Comparison of ENCODE assay signal across 33 cellular contexts in genomic region chr11:103625624-103625965, GRCh38.
DNase-seq lines count a peak whose midpoint lies in the region; ATAC-seq, FAIRE-seq and TF ChIP-seq lines count a peak whose summit lies in the region.
"Had no signal": no experiment of that assay in that cellular context is flagged by ENCODE, and none has a peak within 500 bp of the region (broad histone marks: within the 10 kb centered on the region; RNA-seq: fewer than 3 reads in every experiment).

No MANE protein-coding gene starts in this region.

- POLR2A ChIA-PET in H1 (lab: Charles Lee; ENCODE audit: partially characterized antibody) = no interaction called here
- POLR2A ChIA-PET in RWPE1 (lab: Yijun Ruan, JAX; ENCODE audit: low non-redundant PET) = no interaction called here

- 0 out of 2 replicates have a peak overlapping the region, but pooled peaks have one; percentile 23 for H2BK12ac ChIP-seq in H1 (ENCODE audit: low read depth, low read length)

- H3K4me3 Mint-ChIP-seq in GM23338 = no peak overlapping the region
- H3K4me3 Mint-ChIP-seq: activated CD4-positive, alpha-beta T cell treated with anti-CD3 and anti-CD28 coated beads, Interleukin-2, amount 10 ng/mL, durations not matched to agents 7 days and 5 days; activated naive CD8-positive, alpha-beta T cell treated with anti-CD3 and anti-CD28 coated beads, Interleukin-2, amount 50 U/mL, for 24 hours; activated T-cell treated with anti-CD3 and anti-CD28 coated beads, Interleukin-2, amount 50 U/mL, for 24 hours; brain; nephron progenitor cell; stimulated activated effector memory CD8-positive, alpha-beta T cell treated with anti-CD3 and anti-CD28 coated beads, Interleukin-12 subunit alpha, Interleukin-12 subunit beta, amount 100 ng/mL, for 72 hours; T-helper 2 cell treated with Interferon-gamma antibody and Interleukin-4, amounts not matched to agents 5 μg/mL and 100 μg/mL, for 36 hours had no signal

- FAIRE-seq in H1 (lab: Jason Lieb, UNC) = no peak
- FAIRE-seq: HepG2, kidney had no signal

- H2BK5ac ChIP-seq in H1 (ENCODE audit: low read depth, low read length) = no peak overlapping the region

- no peaks in the 10 kb centered on the region for H3K27me3 Mint-ChIP-seq in GM23338 (ENCODE audit: insufficient read depth, low read depth, poor library complexity)
- H3K27me3 Mint-ChIP-seq: activated CD4-positive, alpha-beta T cell treated with anti-CD3 and anti-CD28 coated beads, Interleukin-2, amount 10 ng/mL, durations not matched to agents 7 days and 5 days; activated naive CD8-positive, alpha-beta T cell treated with anti-CD3 and anti-CD28 coated beads, Interleukin-2, amount 50 U/mL, for 24 hours had no signal

- no peak overlapping the region for H2AK5ac ChIP-seq in H1 (ENCODE audit: low read depth, low read length)

- H3F3A ChIP-seq in GM23338 (replicated peaks; ENCODE audit: low read depth) = no peaks in the 10 kb centered on the region

- H3K4me2 ChIP-seq in GM23338 = no peak overlapping the region
- H3K4me2 ChIP-seq in H1 (ENCODE audit: insufficient read depth in 1 of 2, low read depth in 2 of 2, low read length in 2 of 2) = no peak overlapping the region
- peak overlapping the region; percentile 31 for H3K4me2 ChIP-seq in osteoblast (ENCODE audit: insufficient read depth, low read length)
- H3K4me2 ChIP-seq: BLaER1 treated with 17β-estradiol and CSF1 and Interleukin-3, amounts not matched to agents 10 nM and 100 nM had no signal

- H3K27me3 ChIP-seq in GM23338 (ENCODE audit: insufficient read depth) (no peaks in the 10 kb centered on the region), H1 (replicated peaks in 1 of 4; ENCODE audit: control insufficient read depth in 3 of 4, extremely low read depth in 1 of 4, insufficient read depth in 3 of 4, low read length in 3 of 4) (no peaks in the 10 kb centered on the region), osteoblast (ENCODE audit: insufficient read depth, low read length) (no peaks in the 10 kb centered on the region)
- H3K27me3 ChIP-seq: BLaER1 treated with 17β-estradiol and CSF1 and Interleukin-3, amounts not matched to agents 10 nM and 100 nM; upper lobe of right lung had no signal

- WGBS in H1 (ENCODE audit: extremely low coverage in 1 of 2, insufficient coverage in 1 of 2, insufficient read length in 1 of 2, insufficient replicate concordance in 2 of 2, low coverage in 1 of 2, low lambda C conversion rate in 2 of 2, missing lambda C conversion rate in 1 of 2), 2 experiments = 18% methylated on average over 1 of the region's 1 CpG; no CpG with 5 or more reads in 1 of the 2 experiments

- DNase-seq in GM23338 (ENCODE audit: low spot score) (no peak), NCI-H82 treated with DMSO at 0.1 percent for 48 hours (lab: John Stamatoyannopoulos, UW; ENCODE audit: unreplicated experiment) (peak; percentile 83), H1 (ENCODE audit: low read depth in 1 of 2, low spot score in 2 of 2) (no peak), osteoblast (ENCODE audit: insufficient read length, low spot score, missing footprints) (no peak), H4 (ENCODE audit: low spot score) (no peak), G401 (ENCODE audit: low spot score) (no peak), RWPE1 (ENCODE audit: low spot score) (no peak)
- DNase-seq: activated CD4-positive, alpha-beta T cell treated with anti-CD3 and anti-CD28 coated beads, Interleukin-2, amount 10 ng/mL, durations not matched to agents 7 days and 5 days; activated gamma-delta T cell; activated naive CD8-positive, alpha-beta T cell treated with anti-CD3 and anti-CD28 coated beads, Interleukin-2, amount 50 U/mL, for 24 hours; activated T-cell treated with anti-CD3 and anti-CD28 coated beads, Interleukin-2, amount 50 U/mL, for 24 hours; COR-L47; GDM1; head of caudate nucleus; kidney; mucosa of descending colon; NCI-H1105 treated with DMSO at 0.1 percent for 48 hours; NCI-H2029 treated with DMSO at 0.1 percent for 48 hours; NCI-H2227 treated with DMSO at 0.1 percent for 48 hours; NCI-H69; nephron progenitor cell; right cardiac atrium; stimulated activated CD4-positive, alpha-beta T cell treated with anti-CD3 and anti-CD28 coated beads, Interleukin-12 subunit alpha, Interleukin-12 subunit beta, amount 100 ng/mL, for 4 hours; stimulated activated CD4-positive, alpha-beta T cell treated with anti-CD3 and anti-CD28 coated beads, Interleukin-4, amount 100 ng/mL, for 1 hour; substantia nigra; upper lobe of right lung had no signal

- H3K36me3 ChIP-seq in GM23338 (ENCODE audit: insufficient read depth) (0 out of 2 replicates have a peak, but pooled peaks cover 2% of the 10 kb centered on the region), H1 (ENCODE audit: control insufficient read depth in 2 of 4, insufficient read depth in 4 of 4, low read length in 3 of 4) (no peaks in the 10 kb centered on the region), osteoblast (ENCODE audit: insufficient read depth, low read length) (no peaks in the 10 kb centered on the region)
- H3K36me3 ChIP-seq: BLaER1 treated with 17β-estradiol and CSF1 and Interleukin-3, amounts not matched to agents 10 nM and 100 nM; upper lobe of right lung had no signal

- H2BK15ac ChIP-seq in H1 (ENCODE audit: low read length) = no peak overlapping the region

- H2BK20ac ChIP-seq in H1 (ENCODE audit: low read length) = no peak overlapping the region; the same call in 1 of the 2 replicates

- TF ChIP-seq CTCF in GM23338 (conservative IDR thresholded peaks at IDR 0.05; ENCODE audit: low read depth in 2 of 2) (no peak), H1 (IDR thresholded peaks at IDR 0.05; ENCODE audit: control extremely low read depth in 1 of 3, insufficient read depth in 1 of 3, low read depth in 1 of 3, low read length in 3 of 3) (no peak), osteoblast (IDR thresholded peaks at IDR 0.05; ENCODE audit: extremely low read depth, low read depth, low read length) (no peak), RWPE1 (conservative IDR thresholded peaks at IDR 0.05; ENCODE audit: low read depth) (no peak)

- CTCF ChIA-PET in H1 (lab: Charles Lee; ENCODE audit: partially characterized antibody) = interaction anchor here (0.6 kb wide), 1 partner anchor 203 kb away, joined by 3 read pairs; no protein-coding TSS in a partner anchor
- CTCF ChIA-PET in RWPE1 (lab: Yijun Ruan, JAX) = no interaction called here

- no peaks in the 10 kb centered on the region for H3K79me1 ChIP-seq in H1 (ENCODE audit: low read depth, low read length)

- H3K23me2 ChIP-seq in H1 (ENCODE audit: low read depth, low read length) = no peaks in the 10 kb centered on the region

- TF ChIP-seq RAD21 in H1 (IDR thresholded peaks at IDR 0.05 in 1 of 2, conservative IDR thresholded peaks at IDR 0.05 in 1 of 2; ENCODE audit: low read depth in 2 of 2, low read length in 2 of 2) = no peak

- no peak for TF ChIP-seq EP300 in H1 (IDR thresholded peaks at IDR 0.05; ENCODE audit: borderline replicate concordance in 1 of 2, low read depth in 2 of 2, low read length in 2 of 2)

- H3K27ac ChIP-seq in GM23338 (ENCODE audit: low read depth) (no peak overlapping the region; the same call in 1 of the 2 replicates), H1 (ENCODE audit: low read depth, low read length) (no peak overlapping the region), osteoblast (ENCODE audit: low read depth, low read length) (peak overlapping the region; percentile 75), RWPE1 (no peak overlapping the region)
- H3K27ac ChIP-seq: BLaER1 treated with 17β-estradiol and CSF1 and Interleukin-3, amounts not matched to agents 10 nM and 100 nM; HL-60; upper lobe of right lung had no signal

- no peaks in the 10 kb centered on the region for H3K79me2 ChIP-seq in GM23338 (replicated peaks; ENCODE audit: insufficient read depth)
- H3K79me2 ChIP-seq in H1 (ENCODE audit: control insufficient read depth in 1 of 2, insufficient read depth in 2 of 2, low read length in 2 of 2) = no peaks in the 10 kb centered on the region
- no peaks in the 10 kb centered on the region for H3K79me2 ChIP-seq in osteoblast (ENCODE audit: insufficient read depth, low read length)

- H3K4me3 ChIP-seq in GM23338 (no peak overlapping the region), H1 (ENCODE audit: extremely low read depth in 1 of 4, insufficient read depth in 2 of 4, low read depth in 3 of 4, low read length in 4 of 4) (no peak overlapping the region), osteoblast (ENCODE audit: insufficient read depth, low read length) (no peak overlapping the region)
- H3K4me3 ChIP-seq: BLaER1 treated with 17β-estradiol and CSF1 and Interleukin-3, amounts not matched to agents 10 nM and 100 nM; mucosa of descending colon; upper lobe of right lung had no signal

- no peak overlapping the region for H2BK120ac ChIP-seq in H1 (replicated peaks; ENCODE audit: low read depth, low read length)

- no peak overlapping the region for H3K23ac ChIP-seq in H1 (ENCODE audit: insufficient read length)

- H3K56ac ChIP-seq in H1 (replicated peaks; ENCODE audit: insufficient read length, low read depth, low read length) = no peak overlapping the region

- no peak overlapping the region for H3K14ac ChIP-seq in H1 (ENCODE audit: insufficient read length)

- no peak overlapping the region for H3K18ac ChIP-seq in H1 (ENCODE audit: extremely low read depth, low read length)

- ATAC-seq in GM23338 (no peak), HG03520 (IDR thresholded peaks at IDR 0.05; ENCODE audit: unreplicated experiment) (no peak)
- ATAC-seq: activated naive CD8-positive, alpha-beta T cell treated with anti-CD3 and anti-CD28 coated beads, Interleukin-2, amount 50 U/mL, for 24 hours; HepG2; mucosa of descending colon; stimulated activated effector memory CD8-positive, alpha-beta T cell treated with anti-CD3 and anti-CD28 coated beads, Interleukin-12 subunit alpha, Interleukin-12 subunit beta, amount 100 ng/mL, for 72 hours; upper lobe of right lung had no signal

- no peak overlapping the region for H2AFZ ChIP-seq in GM23338
- no peak overlapping the region for H2AFZ ChIP-seq in H1 (ENCODE audit: low read length)
- H2AFZ ChIP-seq in osteoblast (ENCODE audit: low read length) = no peak overlapping the region

- peaks cover 8% of the 10 kb centered on the region; the same call in 1 of the 3 replicates for H3K9me3 Mint-ChIP-seq in GM23338
- H3K9me3 Mint-ChIP-seq: activated CD4-positive, alpha-beta T cell treated with anti-CD3 and anti-CD28 coated beads, Interleukin-2, amount 10 ng/mL, durations not matched to agents 7 days and 5 days; activated naive CD8-positive, alpha-beta T cell treated with anti-CD3 and anti-CD28 coated beads, Interleukin-2, amount 50 U/mL, for 24 hours; activated T-cell treated with anti-CD3 and anti-CD28 coated beads, Interleukin-2, amount 50 U/mL, for 24 hours; brain; nephron progenitor cell; stimulated activated effector memory CD8-positive, alpha-beta T cell treated with anti-CD3 and anti-CD28 coated beads, Interleukin-12 subunit alpha, Interleukin-12 subunit beta, amount 100 ng/mL, for 72 hours; T-helper 2 cell treated with Interferon-gamma antibody and Interleukin-4, amounts not matched to agents 5 μg/mL and 100 μg/mL, for 36 hours had no signal

- in situ Hi-C loops in G401 (cut with HindIII; ENCODE audit: low sequenced_read_pairs) = no loop called here

- no peak for TF ChIP-seq POLR2A in H1 (IDR thresholded peaks at IDR 0.05; ENCODE audit: control extremely low read depth in 1 of 2, low read depth in 2 of 2, low read length in 2 of 2)

- H3K36me3 Mint-ChIP-seq in GM23338 (ENCODE audit: low read depth) = peaks cover under 1% of the 10 kb centered on the region; the same call in 2 of the 3 replicates
- H3K36me3 Mint-ChIP-seq: brain; stimulated activated effector memory CD8-positive, alpha-beta T cell treated with anti-CD3 and anti-CD28 coated beads, Interleukin-12 subunit alpha, Interleukin-12 subunit beta, amount 100 ng/mL, for 72 hours had no signal

- peaks cover 18% of the 10 kb centered on the region; the same call in 1 of the 2 replicates for H3K9me2 ChIP-seq in GM23338 (ENCODE audit: insufficient read depth)

- no peak overlapping the region for H3K4ac ChIP-seq in H1 (replicated peaks; ENCODE audit: insufficient read length, low read depth, low read length)

- peaks cover 18% of the 10 kb centered on the region for H3K4me1 Mint-ChIP-seq in GM23338
- H3K4me1 Mint-ChIP-seq: activated CD4-positive, alpha-beta T cell treated with anti-CD3 and anti-CD28 coated beads, Interleukin-2, amount 10 ng/mL, durations not matched to agents 7 days and 5 days; nephron progenitor cell; stimulated activated effector memory CD8-positive, alpha-beta T cell treated with anti-CD3 and anti-CD28 coated beads, Interleukin-12 subunit alpha, Interleukin-12 subunit beta, amount 100 ng/mL, for 72 hours had no signal

- no peak overlapping the region for H4K91ac ChIP-seq in H1 (replicated peaks; ENCODE audit: insufficient read length, low read length)

- H3K9ac ChIP-seq in H1 (replicated peaks in 1 of 4; ENCODE audit: extremely low read depth in 1 of 4, low read depth in 3 of 4, low read length in 3 of 4) = no peak overlapping the region
- H3K9ac ChIP-seq: BLaER1 treated with 17β-estradiol and CSF1 and Interleukin-3, amounts not matched to agents 10 nM and 100 nM had no signal

- H3K4me1 ChIP-seq in GM23338 (ENCODE audit: insufficient read depth) = 0 out of 2 replicates have a peak, but pooled peaks cover 5% of the 10 kb centered on the region
- H3K4me1 ChIP-seq in H1 (replicated peaks in 1 of 4; ENCODE audit: control insufficient read depth in 3 of 4, insufficient read depth in 4 of 4, low read length in 3 of 4) = peaks cover 0 to 3% (median 0%) of the 10 kb centered on the region in 4 experiments; a peak in 1 of 7 replicates
- peaks cover 22% of the 10 kb centered on the region for H3K4me1 ChIP-seq in osteoblast (ENCODE audit: insufficient read depth, low read length)
- H3K4me1 ChIP-seq: BLaER1 treated with 17β-estradiol and CSF1 and Interleukin-3, amounts not matched to agents 10 nM and 100 nM; upper lobe of right lung had no signal

- H3K9me3 ChIP-seq in H1 (ENCODE audit: insufficient read depth in 2 of 2, low read depth in 1 of 2, low read length in 1 of 2) (no peaks in the 10 kb centered on the region), osteoblast (ENCODE audit: low read depth, low read length) (no peaks in the 10 kb centered on the region)
- H3K9me3 ChIP-seq: BLaER1 treated with 17β-estradiol and CSF1 and Interleukin-3, amounts not matched to agents 10 nM and 100 nM; mucosa of descending colon; upper lobe of right lung had no signal

- H3K27ac Mint-ChIP-seq in GM23338 = peak overlapping the region; percentile 67
- H3K27ac Mint-ChIP-seq: activated CD4-positive, alpha-beta T cell treated with anti-CD3 and anti-CD28 coated beads, Interleukin-2, amount 10 ng/mL, durations not matched to agents 7 days and 5 days; activated naive CD8-positive, alpha-beta T cell treated with anti-CD3 and anti-CD28 coated beads, Interleukin-2, amount 50 U/mL, for 24 hours; activated T-cell treated with anti-CD3 and anti-CD28 coated beads, Interleukin-2, amount 50 U/mL, for 24 hours; brain; nephron progenitor cell; stimulated activated effector memory CD8-positive, alpha-beta T cell treated with anti-CD3 and anti-CD28 coated beads, Interleukin-12 subunit alpha, Interleukin-12 subunit beta, amount 100 ng/mL, for 72 hours; T-helper 2 cell treated with Interferon-gamma antibody and Interleukin-4, amounts not matched to agents 5 μg/mL and 100 μg/mL, for 36 hours had no signal

- H4K5ac ChIP-seq in H1 (ENCODE audit: insufficient read length, low read depth, low read length) = no peak overlapping the region

- H4K20me1 ChIP-seq in GM23338 (replicated peaks; ENCODE audit: insufficient read depth) = no peaks in the 10 kb centered on the region
- H4K20me1 ChIP-seq in H1 (replicated peaks in 1 of 2; ENCODE audit: control insufficient read depth in 1 of 2, insufficient read depth in 2 of 2, low read length in 2 of 2) = no peaks in the 10 kb centered on the region
- H4K20me1 ChIP-seq in osteoblast (ENCODE audit: insufficient read depth, low read length) = no peaks in the 10 kb centered on the region
- H4K20me1 ChIP-seq: BLaER1 treated with 17β-estradiol and CSF1 and Interleukin-3, amounts not matched to agents 10 nM and 100 nM had no signal

- no peak overlapping the region for H4K8ac ChIP-seq in H1 (ENCODE audit: extremely low read depth, insufficient read depth, low read length)
